ENCODE assay signal across 1 cellular context in genomic region chr4:1351854-1352633, GRCh38.
TF ChIP-seq lines count a peak whose summit lies in the region.

No MANE protein-coding gene starts in this region.

TF ChIP-seq in HepG2, 621 proteins besides CTCF, POLR2A, EP300 and RAD21 (continued from another document and continues in another):
- TF ChIP-seq, protein P1, sequence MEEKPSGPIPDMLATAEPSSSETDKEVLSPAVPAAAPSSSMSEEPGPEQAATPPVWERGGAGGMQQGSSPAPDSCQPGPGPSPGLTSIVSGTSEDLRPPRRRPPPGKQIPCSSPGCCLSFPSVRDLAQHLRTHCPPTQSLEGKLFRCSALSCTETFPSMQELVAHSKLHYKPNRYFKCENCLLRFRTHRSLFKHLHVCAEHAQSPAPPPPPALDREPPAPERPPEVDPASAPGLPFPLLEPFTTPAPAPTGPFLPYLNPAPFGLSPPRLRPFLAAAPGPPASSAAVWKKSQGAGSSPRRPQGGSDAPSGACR (CRISPR knock-in tag; IDR thresholded peaks at IDR 0.05), result 0 out of 2 replicates have a peak, but pooled peaks have one; percentile 51
- TF ChIP-seq MLLT10 (CRISPR knock-in tag; IDR thresholded peaks at IDR 0.05) (no peak), ATF4 (CRISPR knock-in tag; IDR thresholded peaks at IDR 0.05) (no peak), ZNF772 (CRISPR knock-in tag; IDR thresholded peaks at IDR 0.05) (no peak), ZSCAN22 (CRISPR knock-in tag; IDR thresholded peaks at IDR 0.05) (no peak), ZBTB7B (CRISPR knock-in tag; IDR thresholded peaks at IDR 0.05) (no peak), YEATS4 (CRISPR knock-in tag; IDR thresholded peaks at IDR 0.05; ENCODE audit: borderline replicate concordance) (no peak), NPAS2 (CRISPR knock-in tag; IDR thresholded peaks at IDR 0.05; ENCODE audit: borderline replicate concordance) (no peak), KLF15 (CRISPR knock-in tag; IDR thresholded peaks at IDR 0.05; ENCODE audit: borderline replicate concordance) (no peak), ZNF451 (CRISPR knock-in tag; IDR thresholded peaks at IDR 0.05) (no peak), TEAD3 (CRISPR knock-in tag; optimal IDR thresholded peaks at IDR 0.05; ENCODE audit: borderline replicate concordance) (peak; percentile 72), KDM1A (CRISPR knock-in tag; IDR thresholded peaks at IDR 0.05) (no peak), SP4 (CRISPR knock-in tag; IDR thresholded peaks at IDR 0.05) (peak; percentile 36; the same call in 1 of the 2 replicates), ZNF296 (CRISPR knock-in tag; conservative IDR thresholded peaks at IDR 0.05) (no peak), NFKBIZ (CRISPR knock-in tag; IDR thresholded peaks at IDR 0.05) (no peak), ZNF570 (CRISPR knock-in tag; IDR thresholded peaks at IDR 0.05; ENCODE audit: borderline replicate concordance) (no peak), GPN1 (CRISPR knock-in tag; IDR thresholded peaks at IDR 0.05; ENCODE audit: borderline replicate concordance) (no peak), SRF (IDR thresholded peaks at IDR 0.05; ENCODE audit: low read depth, low read length) (no peak), TAF1 (CRISPR knock-in tag; IDR thresholded peaks at IDR 0.05) (no peak), ZNF790 (CRISPR knock-in tag; IDR thresholded peaks at IDR 0.05; ENCODE audit: borderline replicate concordance) (no peak), ZNF614 (CRISPR knock-in tag; IDR thresholded peaks at IDR 0.05; ENCODE audit: borderline replicate concordance) (no peak; the same call in 1 of the 2 replicates), ZNF207 (IDR thresholded peaks at IDR 0.05; ENCODE audit: borderline replicate concordance) (no peak), MTF1 (CRISPR knock-in tag; IDR thresholded peaks at IDR 0.05) (no peak), ETV6 (CRISPR knock-in tag; conservative IDR thresholded peaks at IDR 0.05) (no peak), ZNF788 (CRISPR knock-in tag; IDR thresholded peaks at IDR 0.05; ENCODE audit: borderline replicate concordance) (no peak), ZNF768 (CRISPR knock-in tag; IDR thresholded peaks at IDR 0.05) (no peak), BRD4 (CRISPR knock-in tag; IDR thresholded peaks at IDR 0.05) (no peak), ZNF34 (CRISPR knock-in tag; IDR thresholded peaks at IDR 0.05; ENCODE audit: borderline replicate concordance) (no peak), EEA1 (CRISPR knock-in tag; IDR thresholded peaks at IDR 0.05; ENCODE audit: borderline replicate concordance) (no peak), AGO1 (IDR thresholded peaks at IDR 0.05; ENCODE audit: low read depth, low read length, poor library complexity, severe bottlenecking) (no peak), KDM6A (CRISPR knock-in tag; IDR thresholded peaks at IDR 0.05; ENCODE audit: low read depth) (no peak), ZNF766 (CRISPR knock-in tag; IDR thresholded peaks at IDR 0.05; ENCODE audit: borderline replicate concordance) (no peak), SNAPC4 (CRISPR knock-in tag; IDR thresholded peaks at IDR 0.05) (no peak), HNRNPUL1 (IDR thresholded peaks at IDR 0.05; ENCODE audit: low read depth, low read length) (no peak), ZBTB2 (CRISPR knock-in tag; IDR thresholded peaks at IDR 0.05; ENCODE audit: low read depth) (no peak), MTF2 (CRISPR knock-in tag; IDR thresholded peaks at IDR 0.05; ENCODE audit: borderline replicate concordance) (no peak), KLF9 (CRISPR knock-in tag; IDR thresholded peaks at IDR 0.05; ENCODE audit: low read depth) (no peak), ELF1 (CRISPR knock-in tag; IDR thresholded peaks at IDR 0.05) (0 out of 2 replicates have a peak, but pooled peaks have one; percentile 19), ELK4 (CRISPR knock-in tag; IDR thresholded peaks at IDR 0.05; ENCODE audit: borderline replicate concordance) (no peak), MTA1 (CRISPR knock-in tag; IDR thresholded peaks at IDR 0.05; ENCODE audit: borderline replicate concordance) (no peak), JDP2 (CRISPR knock-in tag; IDR thresholded peaks at IDR 0.05; ENCODE audit: borderline replicate concordance) (no peak), NFRKB (IDR thresholded peaks at IDR 0.05) (no peak), TRAFD1 (CRISPR knock-in tag; IDR thresholded peaks at IDR 0.05; ENCODE audit: borderline replicate concordance) (no peak; the same call in 1 of the 2 replicates), ZBTB10 (CRISPR knock-in tag; IDR thresholded peaks at IDR 0.05; ENCODE audit: borderline replicate concordance) (no peak), SOX6 (IDR thresholded peaks at IDR 0.05) (no peak), SOX6 (CRISPR knock-in tag; IDR thresholded peaks at IDR 0.05) (peak; percentile 16; the same call in 1 of the 2 replicates), CENPX (CRISPR knock-in tag; IDR thresholded peaks at IDR 0.05) (no peak), TSC22D2 (CRISPR knock-in tag; IDR thresholded peaks at IDR 0.05; ENCODE audit: borderline replicate concordance) (no peak)
- TF ChIP-seq, protein P2, sequence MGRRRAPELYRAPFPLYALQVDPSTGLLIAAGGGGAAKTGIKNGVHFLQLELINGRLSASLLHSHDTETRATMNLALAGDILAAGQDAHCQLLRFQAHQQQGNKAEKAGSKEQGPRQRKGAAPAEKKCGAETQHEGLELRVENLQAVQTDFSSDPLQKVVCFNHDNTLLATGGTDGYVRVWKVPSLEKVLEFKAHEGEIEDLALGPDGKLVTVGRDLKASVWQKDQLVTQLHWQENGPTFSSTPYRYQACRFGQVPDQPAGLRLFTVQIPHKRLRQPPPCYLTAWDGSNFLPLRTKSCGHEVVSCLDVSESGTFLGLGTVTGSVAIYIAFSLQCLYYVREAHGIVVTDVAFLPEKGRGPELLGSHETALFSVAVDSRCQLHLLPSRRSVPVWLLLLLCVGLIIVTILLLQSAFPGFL (CRISPR knock-in tag; IDR thresholded peaks at IDR 0.05), result no peak
- TF ChIP-seq, protein P3, sequence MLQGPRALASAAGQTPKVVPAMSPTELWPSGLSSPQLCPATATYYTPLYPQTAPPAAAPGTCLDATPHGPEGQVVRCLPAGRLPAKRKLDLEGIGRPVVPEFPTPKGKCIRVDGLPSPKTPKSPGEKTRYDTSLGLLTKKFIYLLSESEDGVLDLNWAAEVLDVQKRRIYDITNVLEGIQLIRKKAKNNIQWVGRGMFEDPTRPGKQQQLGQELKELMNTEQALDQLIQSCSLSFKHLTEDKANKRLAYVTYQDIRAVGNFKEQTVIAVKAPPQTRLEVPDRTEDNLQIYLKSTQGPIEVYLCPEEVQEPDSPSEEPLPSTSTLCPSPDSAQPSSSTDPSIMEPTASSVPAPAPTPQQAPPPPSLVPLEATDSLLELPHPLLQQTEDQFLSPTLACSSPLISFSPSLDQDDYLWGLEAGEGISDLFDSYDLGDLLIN (CRISPR knock-in tag; IDR thresholded peaks at IDR 0.05; ENCODE audit: borderline replicate concordance), result 0 out of 2 replicates have a peak, but pooled peaks have one; percentile 19
- TF ChIP-seq, protein P4, sequence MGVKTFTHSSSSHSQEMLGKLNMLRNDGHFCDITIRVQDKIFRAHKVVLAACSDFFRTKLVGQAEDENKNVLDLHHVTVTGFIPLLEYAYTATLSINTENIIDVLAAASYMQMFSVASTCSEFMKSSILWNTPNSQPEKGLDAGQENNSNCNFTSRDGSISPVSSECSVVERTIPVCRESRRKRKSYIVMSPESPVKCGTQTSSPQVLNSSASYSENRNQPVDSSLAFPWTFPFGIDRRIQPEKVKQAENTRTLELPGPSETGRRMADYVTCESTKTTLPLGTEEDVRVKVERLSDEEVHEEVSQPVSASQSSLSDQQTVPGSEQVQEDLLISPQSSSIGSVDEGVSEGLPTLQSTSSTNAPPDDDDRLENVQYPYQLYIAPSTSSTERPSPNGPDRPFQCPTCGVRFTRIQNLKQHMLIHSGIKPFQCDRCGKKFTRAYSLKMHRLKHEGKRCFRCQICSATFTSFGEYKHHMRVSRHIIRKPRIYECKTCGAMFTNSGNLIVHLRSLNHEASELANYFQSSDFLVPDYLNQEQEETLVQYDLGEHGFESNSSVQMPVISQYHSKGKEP (CRISPR knock-in tag; IDR thresholded peaks at IDR 0.05), result no peak
